Comparison of ENCODE assay signal across 29 cellular contexts in the genomic region with DNA sequence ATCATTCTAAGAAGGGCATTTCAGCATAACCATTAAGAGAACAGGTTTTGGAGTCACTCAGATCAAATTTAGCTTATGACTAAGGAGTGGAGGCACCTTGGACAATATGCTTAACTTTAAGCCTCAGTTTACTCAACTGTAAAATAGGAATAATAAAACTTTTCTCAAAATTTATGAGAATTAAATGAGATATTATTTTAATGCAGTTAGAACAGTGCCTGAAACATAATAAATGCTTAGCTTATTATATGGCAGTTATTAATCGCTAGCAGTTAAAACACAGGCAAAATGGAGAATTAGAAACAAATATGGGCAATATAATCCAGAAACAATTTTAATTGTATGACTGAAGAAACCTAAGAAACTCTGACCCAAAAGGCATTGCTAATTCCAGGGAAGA.
"Had no signal": no experiment of that assay in that cellular context is flagged by ENCODE, and none has a peak within 500 bp of the region (broad histone marks: within the 10 kb centered on the region; RNA-seq: fewer than 3 reads in every experiment).

No MANE protein-coding gene starts in this region.

- H3K27me3 ChIP-seq: ovary, right lobe of liver, sigmoid colon, suprapubic skin, testis, tibial artery, upper lobe of right lung, uterus had no signal

- H3K36me3 Mint-ChIP-seq: naive thymus-derived CD4-positive, alpha-beta T cell; neural progenitor cell; stimulated activated naive B cell treated with anti-CD40 and anti-IgM and Interleukin-4, amounts not matched to agents 10 μg/mL and 1 μg/mL and 100 μg/mL, for 72 hours; type B pancreatic cell had no signal

- DNase-seq: naive thymus-derived CD4-positive, alpha-beta T cell; nephron progenitor cell; occipital lobe; ovary; posterior cingulate gyrus; psoas muscle; right cardiac atrium; right lobe of liver; sigmoid colon; small intestine; stimulated activated CD4-positive, alpha-beta T cell treated with anti-CD3 and anti-CD28 coated beads, Interleukin-15, amount 100 ng/mL, for 24 hours; stimulated activated CD4-positive, alpha-beta T cell treated with anti-CD3 and anti-CD28 coated beads, Interleukin-2, amount 100 ng/mL, for 24 hours; stimulated activated CD4-positive, alpha-beta T cell treated with anti-CD3 and anti-CD28 coated beads, Interleukin-2, amount 100 ng/mL, for 48 hours; stimulated activated CD4-positive, alpha-beta T cell treated with anti-CD3 and anti-CD28 coated beads, Interleukin-4, amount 100 ng/mL, for 24 hours; stimulated activated naive B cell treated with anti-CD40 and anti-IgM and Interleukin-4, amounts not matched to agents 10 μg/mL and 1 μg/mL and 100 μg/mL, for 72 hours; stimulated activated naive CD4-positive, alpha-beta T cell treated with Interleukin-2 at 50 U/mL for 16 hours; stomach; testis; tibial artery; transverse colon; upper lobe of right lung; uterus had no signal

- H3K4me3 ChIP-seq: neural progenitor cell, ovary, psoas muscle, right lobe of liver, sigmoid colon, stomach, suprapubic skin, testis, tibial artery, transverse colon, upper lobe of right lung, uterus had no signal

- H3K4me1 ChIP-seq: upper lobe of right lung, uterus had no signal

- H3K27ac Mint-ChIP-seq: naive thymus-derived CD4-positive, alpha-beta T cell; nephron progenitor cell; neural progenitor cell; progenitor cell of endocrine pancreas; stimulated activated effector memory CD8-positive, alpha-beta T cell treated with anti-CD3 and anti-CD28 coated beads, Interleukin-12 subunit alpha, Interleukin-12 subunit beta, amount 100 ng/mL, for 72 hours; stimulated activated naive B cell treated with anti-CD40 and anti-IgM and Interleukin-4, amounts not matched to agents 10 μg/mL and 1 μg/mL and 100 μg/mL, for 72 hours; stimulated activated naive CD8-positive, alpha-beta T cell treated with anti-CD3 and anti-CD28 coated beads, Interleukin-15, Interleukin-2, amounts not matched to agents 100 ng/mL and 50 ng/mL, for 24 hours; type B pancreatic cell had no signal

- FAIRE-seq: small intestine had no signal

- H2AFZ ChIP-seq: neural progenitor cell had no signal

- H3K79me2 ChIP-seq: parathyroid adenoma had no signal

- H3K4me2 ChIP-seq: neural progenitor cell had no signal

- H3K9me3 ChIP-seq: ovary, psoas muscle, right lobe of liver, sigmoid colon, suprapubic skin, testis, transverse colon, upper lobe of right lung, uterus had no signal

- ATAC-seq: naive thymus-derived CD4-positive, alpha-beta T cell; psoas muscle; right cardiac atrium; right lobe of liver; stimulated activated effector memory CD8-positive, alpha-beta T cell treated with anti-CD3 and anti-CD28 coated beads, Interleukin-12 subunit alpha, Interleukin-12 subunit beta, amount 100 ng/mL, for 72 hours; stimulated activated naive B cell treated with anti-CD40 and anti-IgM and Interleukin-4, amounts not matched to agents 10 μg/mL and 1 μg/mL and 100 μg/mL, for 72 hours; upper lobe of right lung had no signal

- H3K4me1 Mint-ChIP-seq: stimulated activated effector memory CD8-positive, alpha-beta T cell treated with anti-CD3 and anti-CD28 coated beads, Interleukin-12 subunit alpha, Interleukin-12 subunit beta, amount 100 ng/mL, for 72 hours had no signal

- H3K4me3 Mint-ChIP-seq: stimulated activated effector memory CD8-positive, alpha-beta T cell treated with anti-CD3 and anti-CD28 coated beads, Interleukin-12 subunit alpha, Interleukin-12 subunit beta, amount 100 ng/mL, for 72 hours; stimulated activated naive B cell treated with anti-CD40 and anti-IgM and Interleukin-4, amounts not matched to agents 10 μg/mL and 1 μg/mL and 100 μg/mL, for 72 hours; stimulated activated naive CD8-positive, alpha-beta T cell treated with anti-CD3 and anti-CD28 coated beads, Interleukin-15, Interleukin-2, amounts not matched to agents 100 ng/mL and 50 ng/mL, for 24 hours had no signal

- H3K9ac ChIP-seq: neural progenitor cell, parathyroid adenoma had no signal

- H3K9me3 Mint-ChIP-seq: nephron progenitor cell; neural progenitor cell; stimulated activated effector memory CD8-positive, alpha-beta T cell treated with anti-CD3 and anti-CD28 coated beads, Interleukin-12 subunit alpha, Interleukin-12 subunit beta, amount 100 ng/mL, for 72 hours; stimulated activated naive CD8-positive, alpha-beta T cell treated with anti-CD3 and anti-CD28 coated beads, Interleukin-15, Interleukin-2, amounts not matched to agents 100 ng/mL and 50 ng/mL, for 24 hours; type B pancreatic cell had no signal

- H3K36me3 ChIP-seq: neural progenitor cell, ovary, right lobe of liver, sigmoid colon, stomach, suprapubic skin, tibial artery, transverse colon, upper lobe of right lung, uterus had no signal

- H3K27me3 Mint-ChIP-seq: stimulated activated naive B cell treated with anti-CD40 and anti-IgM and Interleukin-4, amounts not matched to agents 10 μg/mL and 1 μg/mL and 100 μg/mL, for 72 hours had no signal

- H3K27ac ChIP-seq: neural progenitor cell, ovary, right lobe of liver, stomach, suprapubic skin, testis, tibial artery, transverse colon, upper lobe of right lung had no signal
